Comparison of ENCODE assay signal across 24 cellular contexts in genomic region chr10:17883621-17884020, GRCh38.
DNase-seq lines count a peak whose midpoint lies in the region; ATAC-seq and TF ChIP-seq lines count a peak whose summit lies in the region.
"Had no signal": no experiment of that assay in that cellular context is flagged by ENCODE, and none has a peak within 500 bp of the region (broad histone marks: within the 10 kb centered on the region; RNA-seq: fewer than 3 reads in every experiment).

No MANE protein-coding gene starts in this region.

- peak overlapping the region; percentile 73 to 77 (median 76) for H3K27ac ChIP-seq in esophagus muscularis mucosa (replicated peaks in 1 of 4)
- H3K27ac ChIP-seq in uterus: no peak overlapping the region
- H3K27ac ChIP-seq: neutrophil had no signal

- intact Hi-C loops in esophagus muscularis mucosa (cut with DNase I) (no loop called here), uterus (cut with DNase I; ENCODE audit: low total_unique reads) (no loop called here), cardiac septum (cut with DNase I) (no loop called here)

- WGBS in esophagus muscularis mucosa: 69% methylated on average over 1 of the region's 1 CpG

- ATAC-seq in HG03159 (IDR thresholded peaks at IDR 0.05; ENCODE audit: unreplicated experiment): no peak
- ATAC-seq: activated CD4-positive, CD25-positive, alpha-beta regulatory T cell treated with anti-CD3 and anti-CD28 coated beads, Interleukin-2, amount 50 U/mL, for 24 hours; activated naive CD4-positive, alpha-beta T cell treated with anti-CD3 and anti-CD28 coated beads, Interleukin-2, amount 50 U/mL, for 72 hours; esophagus mucosa; stimulated activated naive B cell treated with anti-CD40 and anti-IgM and Interleukin-4, amounts not matched to agents 10 μg/mL and 1 μg/mL and 100 μg/mL, for 72 hours had no signal

- H3K9me3 ChIP-seq in esophagus muscularis mucosa (no peaks in the 10 kb centered on the region), uterus (no peaks in the 10 kb centered on the region)
- H3K9me3 ChIP-seq: neutrophil, sigmoid colon, SK-N-SH had no signal

- TF ChIP-seq POLR2A in esophagus muscularis mucosa (IDR thresholded peaks at IDR 0.05; ENCODE audit: low read depth) (no peak), uterus (IDR thresholded peaks at IDR 0.05) (no peak)

- DNase-seq in NCI-H2107 treated with DMSO at 0.1 percent for 48 hours (lab: John Stamatoyannopoulos, UW; ENCODE audit: unreplicated experiment): peak; percentile 0
- no peak for DNase-seq in NCI-H2107 (lab: John Stamatoyannopoulos, UW)
- DNase-seq in NCI-H510A treated with DMSO at 0.1 percent for 48 hours (lab: John Stamatoyannopoulos, UW): peak; percentile 86
- no peak for DNase-seq in esophagus muscularis mucosa (ENCODE audit: extremely low spot score)
- no peak for DNase-seq in LoVo (ENCODE audit: low spot score)
- no peak for DNase-seq in uterus
- DNase-seq in cardiac septum (ENCODE audit: low spot score): no peak
- DNase-seq: activated CD4-positive, alpha-beta memory T cell treated with anti-CD3 and anti-CD28 coated beads, Interleukin-2, amount 10 ng/mL, durations not matched to agents 7 days and 5 days; aorta; CD4-positive, alpha-beta T cell; cortex of kidney; naive B cell; NCI-H1417 treated with DMSO at 0.1 percent for 48 hours; NCI-H2171 treated with DMSO at 0.1 percent for 48 hours; NCI-H526 treated with DMSO at 0.1 percent for 48 hours; sigmoid colon; SK-N-SH; stimulated activated CD4-positive, alpha-beta T cell treated with anti-CD3 and anti-CD28 coated beads, Interleukin-15, amount 100 ng/mL, for 24 hours; stimulated activated naive B cell treated with anti-CD40 and anti-IgM and Interleukin-4, amounts not matched to agents 10 μg/mL and 1 μg/mL and 100 μg/mL, for 72 hours had no signal

- TF ChIP-seq EP300 in esophagus muscularis mucosa (IDR thresholded peaks at IDR 0.05): no peak

- no peaks in the 10 kb centered on the region for H3K27me3 ChIP-seq in esophagus muscularis mucosa
- no peaks in the 10 kb centered on the region for H3K27me3 ChIP-seq in uterus
- H3K27me3 ChIP-seq: neutrophil, sigmoid colon had no signal

- no peaks in the 10 kb centered on the region for H3K36me3 ChIP-seq in esophagus muscularis mucosa
- H3K36me3 ChIP-seq in uterus: no peaks in the 10 kb centered on the region
- H3K36me3 ChIP-seq: neutrophil, sigmoid colon had no signal

- TF ChIP-seq CTCF in esophagus muscularis mucosa (IDR thresholded peaks at IDR 0.05): no peak
- no peak for TF ChIP-seq CTCF in uterus (IDR thresholded peaks at IDR 0.05)

- no peak overlapping the region for H3K4me3 ChIP-seq in esophagus muscularis mucosa
- H3K4me3 ChIP-seq in uterus: no peak overlapping the region
- H3K4me3 ChIP-seq: sigmoid colon had no signal

- H3K4me1 ChIP-seq in esophagus muscularis mucosa (peaks cover 0 to 28% (median 22%) of the 10 kb centered on the region in 4 donors), uterus (no peaks in the 10 kb centered on the region)
- H3K4me1 ChIP-seq: sigmoid colon had no signal

Comparison
In these comparisons a context has a peak if more than half of its experiments do, and no peak if none do; other contexts are left out.
1. DNase-seq: peak in NCI-H2107 treated with DMSO at 0.1 percent for 48 hours (single experiment) and NCI-H510A treated with DMSO at 0.1 percent for 48 hours (single experiment); none in NCI-H2107 (single experiment), esophagus muscularis mucosa (single experiment), LoVo (single experiment), uterus (0 of 2) and cardiac septum (single experiment).
2. H3K27ac ChIP-seq: peak in esophagus muscularis mucosa (4 of 4); none in uterus (0 of 2).